In the genomic region with DNA sequence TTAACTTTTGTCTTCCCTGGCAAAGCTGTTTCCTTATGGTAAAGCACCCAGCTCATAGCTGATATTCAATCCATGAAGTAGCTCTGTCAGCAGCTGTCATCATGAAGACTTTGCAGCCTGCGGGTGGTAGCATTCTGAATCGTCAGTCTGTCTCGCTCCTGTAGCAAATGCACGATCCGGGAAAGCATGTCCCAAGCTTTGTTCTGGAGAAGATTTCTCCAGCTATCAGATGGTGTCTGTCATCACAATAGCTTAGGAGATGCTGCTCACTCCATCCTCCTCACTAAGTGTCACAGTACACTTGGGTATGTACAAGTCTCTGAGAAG, we compare ENCODE assay signal across 13 cellular contexts.
DNase-seq lines count a peak whose midpoint lies in the region; ATAC-seq and TF ChIP-seq lines count a peak whose summit lies in the region.
"Had no signal": no experiment of that assay in that cellular context is flagged by ENCODE, and none has a peak within 500 bp of the region (broad histone marks: within the 10 kb centered on the region; RNA-seq: fewer than 3 reads in every experiment).

No MANE protein-coding gene starts in this region.

- H3K9me2 ChIP-seq in PC-9 (ENCODE audit: insufficient read depth) (no peaks in the 10 kb centered on the region), neural cell (ENCODE audit: insufficient read depth, low read length) (no peaks in the 10 kb centered on the region)

- H3K4me3 Mint-ChIP-seq in Caco-2 (ENCODE audit: unreplicated experiment) (peak overlapping the region; percentile 63), chondrocyte (ENCODE audit: unreplicated experiment) (no peak overlapping the region)
- H3K4me3 Mint-ChIP-seq in CD8-positive, alpha-beta memory T cell = no peak overlapping the region
- H3K4me3 Mint-ChIP-seq in activated CD8-positive, alpha-beta memory T cell treated with anti-CD3 and anti-CD28 coated beads, Interleukin-2, amount 10 ng/mL, durations not matched to agents 7 days and 5 days = no peak overlapping the region
- H3K4me3 Mint-ChIP-seq: activated CD4-positive, alpha-beta T cell treated with anti-CD3 and anti-CD28 coated beads for 36 hours; activated T-helper 17 cell treated with anti-CD3 and anti-CD28 coated beads, Interleukin-2, amount 50 U/mL, for 72 hours; central memory CD8-positive, alpha-beta T cell; stimulated activated naive B cell treated with anti-CD40 and anti-IgM and Interleukin-4, amounts not matched to agents 10 μg/mL and 1 μg/mL and 100 μg/mL, for 72 hours had no signal

- H3K27ac Mint-ChIP-seq in Caco-2 (ENCODE audit: unreplicated experiment) = peak overlapping the region; percentile 39
- H3K27ac Mint-ChIP-seq in chondrocyte (ENCODE audit: unreplicated experiment) = peak overlapping the region; percentile 76
- no peak overlapping the region for H3K27ac Mint-ChIP-seq in CD8-positive, alpha-beta memory T cell
- no peak overlapping the region for H3K27ac Mint-ChIP-seq in activated CD8-positive, alpha-beta memory T cell treated with anti-CD3 and anti-CD28 coated beads, Interleukin-2, amount 10 ng/mL, durations not matched to agents 7 days and 5 days
- H3K27ac Mint-ChIP-seq: activated CD4-positive, alpha-beta T cell treated with anti-CD3 and anti-CD28 coated beads for 36 hours; activated T-helper 17 cell treated with anti-CD3 and anti-CD28 coated beads, Interleukin-2, amount 50 U/mL, for 72 hours; stimulated activated naive B cell treated with anti-CD40 and anti-IgM and Interleukin-4, amounts not matched to agents 10 μg/mL and 1 μg/mL and 100 μg/mL, for 72 hours had no signal

- H3K4me1 Mint-ChIP-seq in Caco-2 (ENCODE audit: low read depth, unreplicated experiment) = peaks cover 55% of the 10 kb centered on the region
- H3K4me1 Mint-ChIP-seq in chondrocyte (ENCODE audit: low read depth) = peaks cover 27% of the 10 kb centered on the region
- peaks cover 0 to 4% (median 0%) of the 10 kb centered on the region in 3 donors for H3K4me1 Mint-ChIP-seq in CD8-positive, alpha-beta memory T cell
- H3K4me1 Mint-ChIP-seq in activated CD8-positive, alpha-beta memory T cell treated with anti-CD3 and anti-CD28 coated beads, Interleukin-2, amount 10 ng/mL, durations not matched to agents 7 days and 5 days = no peaks in the 10 kb centered on the region
- H3K4me1 Mint-ChIP-seq: activated T-helper 17 cell treated with anti-CD3 and anti-CD28 coated beads, Interleukin-2, amount 50 U/mL, for 72 hours; central memory CD8-positive, alpha-beta T cell; stimulated activated naive B cell treated with anti-CD40 and anti-IgM and Interleukin-4, amounts not matched to agents 10 μg/mL and 1 μg/mL and 100 μg/mL, for 72 hours had no signal

- TF ChIP-seq RAD21 in neural cell (conservative IDR thresholded peaks at IDR 0.05) = no peak

- H3K36me3 Mint-ChIP-seq in Caco-2 (ENCODE audit: insufficient read depth, unreplicated experiment) (peaks cover 5% of the 10 kb centered on the region), chondrocyte (ENCODE audit: low read depth) (no peaks in the 10 kb centered on the region)
- H3K36me3 Mint-ChIP-seq in CD8-positive, alpha-beta memory T cell = no peaks in the 10 kb centered on the region
- no peaks in the 10 kb centered on the region for H3K36me3 Mint-ChIP-seq in activated CD8-positive, alpha-beta memory T cell treated with anti-CD3 and anti-CD28 coated beads, Interleukin-2, amount 10 ng/mL, durations not matched to agents 7 days and 5 days
- H3K36me3 Mint-ChIP-seq: stimulated activated naive B cell treated with anti-CD40 and anti-IgM and Interleukin-4, amounts not matched to agents 10 μg/mL and 1 μg/mL and 100 μg/mL, for 72 hours had no signal

- no peak overlapping the region for H3K9ac ChIP-seq in neural cell (ENCODE audit: low read length)

- ATAC-seq in GM21619 (IDR thresholded peaks at IDR 0.05; ENCODE audit: unreplicated experiment) = no peak
- ATAC-seq in activated CD8-positive, alpha-beta memory T cell treated with anti-CD3 and anti-CD28 coated beads, Interleukin-2, amount 10 ng/mL, durations not matched to agents 7 days and 5 days = no peak
- ATAC-seq: stimulated activated naive B cell treated with anti-CD40 and anti-IgM and Interleukin-4, amounts not matched to agents 10 μg/mL and 1 μg/mL and 100 μg/mL, for 72 hours had no signal

- H3K27me3 ChIP-seq in Caco-2 (replicated peaks; ENCODE audit: control insufficient read depth, insufficient read depth, low read length) (no peaks in the 10 kb centered on the region), PC-9 (ENCODE audit: insufficient read depth, low read depth) (no peaks in the 10 kb centered on the region), neural cell (ENCODE audit: insufficient read depth, low read depth, low read length) (no peaks in the 10 kb centered on the region)
- no peaks in the 10 kb centered on the region for H3K27me3 ChIP-seq in CD8-positive, alpha-beta memory T cell (ENCODE audit: insufficient read depth, low read length, poor library complexity, severe bottlenecking)

- H3K9me3 ChIP-seq in Caco-2 (no peaks in the 10 kb centered on the region), PC-9 (ENCODE audit: insufficient read depth, low read depth) (0 out of 2 replicates have a peak, but pooled peaks cover 4% of the 10 kb centered on the region), neural cell (ENCODE audit: low read length) (no peaks in the 10 kb centered on the region)
- no peaks in the 10 kb centered on the region for H3K9me3 ChIP-seq in CD8-positive, alpha-beta memory T cell (ENCODE audit: low read length)

- no peak for TF ChIP-seq CTCF in Caco-2 (IDR thresholded peaks at IDR 0.05; ENCODE audit: insufficient read depth in 1 of 2, low read depth in 1 of 2, low read length in 1 of 2, severe bottlenecking in 1 of 2, unreplicated experiment in 1 of 2)
- TF ChIP-seq CTCF in PC-9 (conservative IDR thresholded peaks at IDR 0.05) = no peak
- no peak for TF ChIP-seq CTCF in chondrocyte (IDR thresholded peaks at IDR 0.05)
- TF ChIP-seq CTCF in neural cell (IDR thresholded peaks at IDR 0.05; ENCODE audit: poor library complexity, severe bottlenecking) = no peak

- intact Hi-C loops in Caco-2 (cut with micrococcal nuclease; ENCODE audit: unreplicated experiment) = no loop called here
- intact Hi-C loops in PC-9 (cut with micrococcal nuclease; ENCODE audit: unreplicated experiment) = no loop called here

- POLR2A ChIA-PET in Caco-2 (lab: Charles Lee) = no interaction called here
- POLR2A ChIA-PET in PC-9 (lab: Charles Lee; ENCODE audit: unreplicated experiment) = interaction anchor here (0.6 kb wide), 1 partner anchor 1476 kb away, joined by 3 read pairs; no protein-coding TSS in a partner anchor
- POLR2A ChIA-PET in CD8-positive, alpha-beta memory T cell (lab: Charles Lee) = no interaction called here

- no TSS peak for BruUV-seq in Caco-2 (replicated peaks; lab: Mats Ljungman, UMichigan)
- BruUV-seq in PC-9 (replicated peaks; lab: Mats Ljungman, UMichigan) = no TSS peak

- CTCF ChIA-PET in Caco-2 (lab: Charles Lee) (interaction anchor here (0.6 to 1.1 kb wide), 3 partner anchors 9 to 114 kb away, joined by 3 to 6 read pairs (median 5); no protein-coding TSS in a partner anchor), PC-9 (lab: Charles Lee) (interaction anchor here (0.5 kb wide), 1 partner anchor 1919 kb away, joined by 3 read pairs; no protein-coding TSS in a partner anchor)
- CTCF ChIA-PET in CD8-positive, alpha-beta memory T cell (lab: Charles Lee) = no interaction called here
- CTCF ChIA-PET in activated CD8-positive, alpha-beta memory T cell treated with anti-CD3 and anti-CD28 coated beads, Interleukin-2, amount 10 ng/mL, durations not matched to agents 7 days and 5 days (lab: Charles Lee) = no interaction called here

- H3K4me3 ChIP-seq in Caco-2 (ENCODE audit: low read depth, low read length) (no peak overlapping the region), PC-9 (peak overlapping the region; percentile 19; the same call in 1 of the 2 replicates), neural cell (ENCODE audit: low read length) (peak overlapping the region; percentile 47)
- H3K4me3 ChIP-seq in CD8-positive, alpha-beta memory T cell (ENCODE audit: low read length) = no peak overlapping the region

- no peaks in the 10 kb centered on the region for H3K9me3 Mint-ChIP-seq in Caco-2 (ENCODE audit: unreplicated experiment)
- H3K9me3 Mint-ChIP-seq in chondrocyte (ENCODE audit: low read depth) = peaks cover under 1% of the 10 kb centered on the region
- H3K9me3 Mint-ChIP-seq in CD8-positive, alpha-beta memory T cell = peaks cover 0 to 5% (median 0%) of the 10 kb centered on the region in 5 donors
- H3K9me3 Mint-ChIP-seq in activated CD8-positive, alpha-beta memory T cell treated with anti-CD3 and anti-CD28 coated beads, Interleukin-2, amount 10 ng/mL, durations not matched to agents 7 days and 5 days (ENCODE audit: low read depth) = peaks cover under 1% of the 10 kb centered on the region
- H3K9me3 Mint-ChIP-seq: activated T-helper 17 cell treated with anti-CD3 and anti-CD28 coated beads, Interleukin-2, amount 50 U/mL, for 72 hours; central memory CD8-positive, alpha-beta T cell; stimulated activated naive B cell treated with anti-CD40 and anti-IgM and Interleukin-4, amounts not matched to agents 10 μg/mL and 1 μg/mL and 100 μg/mL, for 72 hours had no signal

- peak overlapping the region; percentile 90 for H3K27ac ChIP-seq in PC-9
- peak overlapping the region; percentile 32 for H3K27ac ChIP-seq in neural cell (ENCODE audit: low read length)
- no peak overlapping the region for H3K27ac ChIP-seq in CD8-positive, alpha-beta memory T cell (ENCODE audit: low read depth, low read length)

- H2AFZ ChIP-seq in PC-9 (no peak overlapping the region), neural cell (ENCODE audit: low read depth, low read length) (no peak overlapping the region)

- no peaks in the 10 kb centered on the region for H4K20me1 ChIP-seq in PC-9 (ENCODE audit: insufficient read depth)
- no peaks in the 10 kb centered on the region for H4K20me1 ChIP-seq in neural cell (ENCODE audit: insufficient read depth)

- H3K27me3 Mint-ChIP-seq in Caco-2 (ENCODE audit: insufficient read depth, unreplicated experiment) (no peaks in the 10 kb centered on the region), chondrocyte (ENCODE audit: low read depth) (no peaks in the 10 kb centered on the region)
- H3K27me3 Mint-ChIP-seq in CD8-positive, alpha-beta memory T cell = peaks cover 2 to 3% of the 10 kb centered on the region in 2 donors
- no peaks in the 10 kb centered on the region for H3K27me3 Mint-ChIP-seq in activated CD8-positive, alpha-beta memory T cell treated with anti-CD3 and anti-CD28 coated beads, Interleukin-2, amount 10 ng/mL, durations not matched to agents 7 days and 5 days
- H3K27me3 Mint-ChIP-seq: central memory CD8-positive, alpha-beta T cell had no signal

- peaks cover 28% of the 10 kb centered on the region for H3F3A ChIP-seq in PC-9 (ENCODE audit: insufficient read depth, low read depth)
- H3F3A ChIP-seq in neural cell (ENCODE audit: insufficient read depth, low read length, poor library complexity, severe bottlenecking) = peaks cover 9% of the 10 kb centered on the region

- peak; percentile 14 for TF ChIP-seq EP300 in neural cell (conservative IDR thresholded peaks at IDR 0.05; ENCODE audit: poor library complexity, severe bottlenecking)

- H3K79me2 ChIP-seq in PC-9 (ENCODE audit: low read depth) (no peaks in the 10 kb centered on the region), neural cell (replicated peaks; ENCODE audit: insufficient read depth, low read length) (no peaks in the 10 kb centered on the region)

- DNase-seq in Caco-2 (no peak), PC-9 (no peak), chondrocyte (ENCODE audit: low spot score) (no peak), DMS114 treated with DMSO at 0.1 percent for 48 hours (lab: John Stamatoyannopoulos, UW; ENCODE audit: unreplicated experiment) (no peak)
- no peak for DNase-seq in CD8-positive, alpha-beta memory T cell
- DNase-seq in activated CD8-positive, alpha-beta memory T cell treated with anti-CD3 and anti-CD28 coated beads, Interleukin-2, amount 10 ng/mL, durations not matched to agents 7 days and 5 days = no peak
- DNase-seq: NCI-H1105 treated with DMSO at 0.1 percent for 48 hours; stimulated activated naive B cell treated with anti-CD40 and anti-IgM and Interleukin-4, amounts not matched to agents 10 μg/mL and 1 μg/mL and 100 μg/mL, for 72 hours had no signal

- H3K4me1 ChIP-seq in Caco-2 (peaks cover 63% of the 10 kb centered on the region), PC-9 (replicated peaks; ENCODE audit: insufficient read depth) (peaks cover 65% of the 10 kb centered on the region)
- no peaks in the 10 kb centered on the region for H3K4me1 ChIP-seq in CD8-positive, alpha-beta memory T cell (ENCODE audit: insufficient read depth, low read length)

- H3K36me3 ChIP-seq in Caco-2 (ENCODE audit: control insufficient read depth, insufficient read depth, low read length) = no peaks in the 10 kb centered on the region
- no peaks in the 10 kb centered on the region for H3K36me3 ChIP-seq in PC-9 (ENCODE audit: low read depth)
- no peaks in the 10 kb centered on the region for H3K36me3 ChIP-seq in neural cell (ENCODE audit: insufficient read depth, low read length)
- H3K36me3 ChIP-seq in CD8-positive, alpha-beta memory T cell (ENCODE audit: insufficient read depth, low read length) = no peaks in the 10 kb centered on the region

- H3K4me2 ChIP-seq in PC-9 = peak overlapping the region; percentile 70
- peak overlapping the region; percentile 50 for H3K4me2 ChIP-seq in neural cell (ENCODE audit: low read length)

Comparison
In these comparisons a context has a peak if more than half of its experiments do, and no peak if none do; other contexts are left out.
1. H3K4me3 ChIP-seq: peak in PC-9 (single experiment) and neural cell (single experiment); none in Caco-2 (single experiment) and CD8-positive, alpha-beta memory T cell (single experiment).
2. H3K27ac Mint-ChIP-seq: peak in Caco-2 (single experiment) and chondrocyte (single experiment); none in CD8-positive, alpha-beta memory T cell (0 of 8) and activated CD8-positive, alpha-beta memory T cell treated with anti-CD3 and anti-CD28 coated beads, Interleukin-2, amount 10 ng/mL, durations not matched to agents 7 days and 5 days (single experiment).
3. CTCF ChIA-PET loops: an anchor here in Caco-2 (0.6 to 1.1 kb wide) and PC-9 (0.5 kb wide); none called in CD8-positive, alpha-beta memory T cell and activated CD8-positive, alpha-beta memory T cell treated with anti-CD3 and anti-CD28 coated beads, Interleukin-2, amount 10 ng/mL, durations not matched to agents 7 days and 5 days.